Comparison of ENCODE assay signal across 13 cellular contexts in the genomic region with DNA sequence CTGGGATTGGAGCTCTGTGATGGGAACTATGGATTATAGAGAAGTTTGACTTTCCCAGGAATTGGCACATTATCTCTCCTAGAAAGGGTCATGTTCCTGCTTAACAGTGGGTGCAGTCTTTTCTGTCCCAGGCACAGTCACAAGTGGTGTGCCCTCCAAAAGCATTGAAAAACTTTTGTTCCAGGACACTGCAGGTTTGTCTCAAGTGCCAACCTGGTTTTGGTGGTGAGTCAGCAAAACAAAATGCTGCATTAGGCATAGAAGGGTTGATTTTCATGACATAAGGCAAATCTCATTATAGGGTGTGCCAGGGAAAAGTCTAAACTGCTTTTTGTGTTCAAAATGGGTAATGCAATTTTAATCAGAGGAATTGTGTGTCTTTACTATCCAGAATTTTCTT. TPM values are rescaled to one million over a fixed set of nuclear protein-coding genes. Genes with fewer than 3 reads are reported as not detected.
DNase-seq lines count a peak whose midpoint lies in the region; ATAC-seq and TF ChIP-seq lines count a peak whose summit lies in the region.
"Had no signal": no experiment of that assay in that cellular context is flagged by ENCODE, and none has a peak within 500 bp of the region (broad histone marks: within the 10 kb centered on the region; RNA-seq: fewer than 3 reads in every experiment).

No MANE protein-coding gene starts in this region.

- intact Hi-C loops in esophagus squamous epithelium (cut with DNase I) (no loop called here), right cardiac atrium (cut with DNase I) (no loop called here)

- H3K9me3 ChIP-seq in esophagus squamous epithelium = no peaks in the 10 kb centered on the region
- H3K9me3 ChIP-seq in tibial nerve = no peaks in the 10 kb centered on the region
- H3K9me3 ChIP-seq in right cardiac atrium (ENCODE audit: control insufficient read depth, low read length) = no peaks in the 10 kb centered on the region
- H3K9me3 ChIP-seq: colonic mucosa, gastroesophageal sphincter, left lung had no signal

- CTCF ChIA-PET in T-cell (lab: Charles Lee) = interaction anchor here in 1 of 2 donors (0.6 kb wide), 1 partner anchor 9 kb away, joined by 3 read pairs; no protein-coding TSS in a partner anchor

- POLR2A ChIA-PET in T-cell (lab: Charles Lee) = no interaction called here

- no peak for TF ChIP-seq CTCF in esophagus squamous epithelium (IDR thresholded peaks at IDR 0.05)
- no peak for TF ChIP-seq CTCF in tibial nerve (IDR thresholded peaks at IDR 0.05)

- H3K36me3 Mint-ChIP-seq in activated naive CD4-positive, alpha-beta T cell treated with anti-CD3 and anti-CD28 coated beads, Interleukin-2, amount 50 U/mL, for 72 hours = peaks cover 30 to 41% of the 10 kb centered on the region in 2 donors
- peaks cover 31% of the 10 kb centered on the region for H3K36me3 Mint-ChIP-seq in T-cell

- no peak for ATAC-seq in activated naive CD4-positive, alpha-beta T cell treated with anti-CD3 and anti-CD28 coated beads, Interleukin-2, amount 50 U/mL, for 72 hours
- ATAC-seq in T-cell (replicated peaks in 1 of 4) (no peak), GM21447 (IDR thresholded peaks at IDR 0.05; ENCODE audit: unreplicated experiment) (no peak), right cardiac atrium (no peak)
- ATAC-seq: gastroesophageal sphincter, left lung had no signal

- peak overlapping the region; percentile 29 to 63 for H3K27ac Mint-ChIP-seq in activated naive CD4-positive, alpha-beta T cell treated with anti-CD3 and anti-CD28 coated beads, Interleukin-2, amount 50 U/mL, for 72 hours
- peak overlapping the region; percentile 16 to 52 for H3K27ac Mint-ChIP-seq in T-cell

- no peak for DNase-seq in activated naive CD4-positive, alpha-beta T cell treated with anti-CD3 and anti-CD28 coated beads, Interleukin-2, amount 50 U/mL, for 72 hours (ENCODE audit: low spot score in 2 of 2)
- no peak for DNase-seq in activated naive CD4-positive, alpha-beta T cell treated with anti-CD3 and anti-CD28 coated beads, Interleukin-2, amount 50 U/mL, for 16 hours
- DNase-seq in T-cell (no peak), esophagus squamous epithelium (lab: John Stamatoyannopoulos, UW) (no peak), tibial nerve (ENCODE audit: low spot score in 2 of 2) (no peak), right cardiac atrium (no peak), OCI-M1 (lab: John Stamatoyannopoulos, UW) (no peak)
- DNase-seq: activated T-cell treated with anti-CD3 and anti-CD28 coated beads, Interleukin-2, amount 50 U/mL, for 48 hours; colonic mucosa; left lung; stimulated activated CD4-positive, alpha-beta T cell treated with anti-CD3 and anti-CD28 coated beads, Interleukin-4, amount 100 ng/mL, for 24 hours had no signal

- H3K9me3 Mint-ChIP-seq in activated naive CD4-positive, alpha-beta T cell treated with anti-CD3 and anti-CD28 coated beads, Interleukin-2, amount 50 U/mL, for 72 hours = no peaks in the 10 kb centered on the region
- H3K9me3 Mint-ChIP-seq in T-cell = no peaks in the 10 kb centered on the region

- H3K27me3 ChIP-seq in esophagus squamous epithelium = no peaks in the 10 kb centered on the region
- H3K27me3 ChIP-seq in tibial nerve = no peaks in the 10 kb centered on the region
- no peaks in the 10 kb centered on the region for H3K27me3 ChIP-seq in right cardiac atrium (ENCODE audit: control insufficient read depth, insufficient read depth)
- H3K27me3 ChIP-seq: colonic mucosa, gastroesophageal sphincter, left lung had no signal

- H3K36me3 ChIP-seq in esophagus squamous epithelium (peaks cover 0 to 30% (median 0%) of the 10 kb centered on the region in 3 donors), tibial nerve (peaks cover 0 to 27% (median 0%) of the 10 kb centered on the region in 3 donors)
- H3K36me3 ChIP-seq: colonic mucosa had no signal

- TF ChIP-seq POLR2A in esophagus squamous epithelium (IDR thresholded peaks at IDR 0.05) = no peak
- TF ChIP-seq POLR2A in tibial nerve (IDR thresholded peaks at IDR 0.05) = no peak

- no peak overlapping the region for H3K4me3 Mint-ChIP-seq in T-cell

- H3K4me1 ChIP-seq in esophagus squamous epithelium = peaks cover 10 to 64% (median 36%) of the 10 kb centered on the region in 3 donors
- peaks cover 0 to 47% (median 15%) of the 10 kb centered on the region in 4 donors for H3K4me1 ChIP-seq in tibial nerve
- H3K4me1 ChIP-seq in right cardiac atrium (ENCODE audit: control insufficient read depth, insufficient read depth, low read length) = peaks cover 3% of the 10 kb centered on the region
- H3K4me1 ChIP-seq: colonic mucosa had no signal

- H3K4me1 Mint-ChIP-seq in T-cell = peaks cover 30 to 57% (median 56%) of the 10 kb centered on the region in 3 donors

- no peak overlapping the region for H3K4me3 ChIP-seq in esophagus squamous epithelium
- no peak overlapping the region for H3K4me3 ChIP-seq in tibial nerve
- H3K4me3 ChIP-seq in right cardiac atrium (ENCODE audit: low read length) = no peak overlapping the region
- H3K4me3 ChIP-seq: colonic mucosa, gastroesophageal sphincter, left lung had no signal

- TF ChIP-seq EP300 in tibial nerve (IDR thresholded peaks at IDR 0.05) = no peak

- no peaks in the 10 kb centered on the region for H3K27me3 Mint-ChIP-seq in T-cell

- peak overlapping the region; percentile 64 to 84 (median 74) for H3K27ac ChIP-seq in esophagus squamous epithelium
- H3K27ac ChIP-seq in tibial nerve = peak overlapping the region; percentile 33 to 97 (median 78)
- H3K27ac ChIP-seq in right cardiac atrium (ENCODE audit: low read length) = no peak overlapping the region
- H3K27ac ChIP-seq: colonic mucosa, left lung had no signal

RNA-seq across cellular contexts. Expression of gene HTATIP2, which starts 4.9 kb away (rescaled TPM):
- total RNA-seq in activated naive CD4-positive, alpha-beta T cell treated with anti-CD3 and anti-CD28 coated beads, Interleukin-2, amount 50 U/mL, for 72 hours = 10 to 100 TPM; 51.9 to 67.0 TPM
- total RNA-seq in T-cell (10 to 100 TPM; 16.0 to 46.9 (median 40.0) TPM), esophagus squamous epithelium (10 to 100 TPM; 52.9 to 76.4 (median 61.3) TPM), tibial nerve (10 to 100 TPM; 19.3 to 37.1 (median 28.5) TPM), right cardiac atrium (10 to 100 TPM; 12.7 to 22.0 (median 17.2) TPM)
- 18.4 TPM for polyA plus RNA-seq in right cardiac atrium

RNA-seq across cellular contexts. Expression of gene PRMT3, which starts 19.1 kb away (rescaled TPM):
- 10 to 100 TPM; 29.2 to 33.6 TPM for total RNA-seq in activated naive CD4-positive, alpha-beta T cell treated with anti-CD3 and anti-CD28 coated beads, Interleukin-2, amount 50 U/mL, for 72 hours
- total RNA-seq in T-cell = 10 to 100 TPM; 12.9 to 19.5 (median 17.2) TPM
- 10 to 100 TPM; 15.2 to 38.1 (median 23.0) TPM for total RNA-seq in esophagus squamous epithelium
- total RNA-seq in tibial nerve = 10 to 100 TPM; 17.8 to 29.4 (median 22.1) TPM
- 10 to 100 TPM; 12.3 to 16.3 (median 13.3) TPM for total RNA-seq in right cardiac atrium
- polyA plus RNA-seq in right cardiac atrium = 9.8 TPM
